ENCODE assay signal across 9 cellular contexts in the genomic region with DNA sequence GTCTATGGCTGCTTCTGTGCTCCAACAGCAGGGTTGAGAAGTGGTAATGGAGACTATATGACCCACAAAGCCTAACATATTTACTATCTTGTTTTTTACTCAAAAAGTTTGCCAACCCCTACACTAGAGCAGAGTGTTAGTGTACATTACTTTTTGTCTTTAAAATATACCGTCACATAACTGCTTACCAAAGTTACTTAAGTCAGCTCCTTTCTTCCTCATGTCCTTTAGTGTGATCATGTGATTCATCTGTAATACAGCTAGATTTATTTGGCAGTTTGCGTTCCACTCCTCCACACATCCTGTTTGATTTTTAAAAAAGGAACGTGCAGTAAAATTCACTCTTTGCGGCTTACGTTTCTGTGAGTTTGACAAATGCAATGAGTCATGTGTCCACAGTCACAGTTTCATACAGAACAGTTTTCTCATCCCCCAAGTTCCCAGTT.
DNase-seq lines count a peak whose midpoint lies in the region; ATAC-seq and TF ChIP-seq lines count a peak whose summit lies in the region.
"Had no signal": no experiment of that assay in that cellular context is flagged by ENCODE, and none has a peak within 500 bp of the region (broad histone marks: within the 10 kb centered on the region; RNA-seq: fewer than 3 reads in every experiment).

No MANE protein-coding gene starts in this region.

- TF ChIP-seq EP300 in transverse colon (IDR thresholded peaks at IDR 0.05; ENCODE audit: low read depth): no peak

- H3K4me1 ChIP-seq in transverse colon: peaks cover 0 to 20% (median 0%) of the 10 kb centered on the region in 4 donors

- no peaks in the 10 kb centered on the region for H3K9me3 Mint-ChIP-seq in endothelial cell (ENCODE audit: unreplicated experiment)

- no peak overlapping the region for H3K4me3 ChIP-seq in transverse colon

- in situ Hi-C loops in transverse colon (cut with MboI; ENCODE audit: low pct_ligation_motif_present in 1 of 4, low pct_unique_long_range_greater_than_20kb in 1 of 4, low sequenced_read_pairs in 3 of 4): no loop called here

- no peaks in the 10 kb centered on the region for H3K9me3 ChIP-seq in transverse colon

- peaks cover 2% of the 10 kb centered on the region for H3K27me3 Mint-ChIP-seq in endothelial cell (ENCODE audit: unreplicated experiment)

- no peak for TF ChIP-seq CTCF in endothelial cell (IDR thresholded peaks at IDR 0.05; ENCODE audit: unreplicated experiment)
- TF ChIP-seq CTCF in transverse colon (IDR thresholded peaks at IDR 0.05): no peak

- DNase-seq in SIG-M5 treated with dmso at 0.1 percent for 504 hours (lab: John Stamatoyannopoulos, UW; ENCODE audit: unreplicated experiment) (peak; percentile 39), SIG-M5 (lab: John Stamatoyannopoulos, UW) (no peak), OCI-M1 (lab: John Stamatoyannopoulos, UW) (peak; percentile 77), dedifferentiated amniotic fluid mesenchymal stem cell (ENCODE audit: extremely low spot score) (peak; percentile 81), pons (ENCODE audit: low spot score) (peak; percentile 43), endothelial cell (ENCODE audit: low spot score) (no peak), transverse colon (no peak)

- no peaks in the 10 kb centered on the region for H3K27me3 ChIP-seq in transverse colon

- H3K27ac ChIP-seq in transverse colon: peak overlapping the region in 2 of 4 donors; percentile 9 to 20
- H3K27ac ChIP-seq: 22Rv1 had no signal

- intact Hi-C loops in transverse colon (cut with DNase I; ENCODE audit: low total_unique reads): no loop called here

- ATAC-seq in HG02852 (IDR thresholded peaks at IDR 0.05; ENCODE audit: unreplicated experiment): peak; percentile 90

- no peaks in the 10 kb centered on the region for H3K36me3 ChIP-seq in transverse colon

- H3K36me3 Mint-ChIP-seq in endothelial cell (ENCODE audit: low read depth, unreplicated experiment): no peaks in the 10 kb centered on the region

- no peak overlapping the region for H3K4me3 Mint-ChIP-seq in endothelial cell (ENCODE audit: unreplicated experiment)

- WGBS in transverse colon (ENCODE audit: low coverage in 1 of 2), 2 donors: 28 to 31% methylated on average over 5 of the region's 5 CpGs

- H3K27ac Mint-ChIP-seq in endothelial cell (ENCODE audit: unreplicated experiment): no peak overlapping the region

- H3K4me1 Mint-ChIP-seq in endothelial cell (ENCODE audit: unreplicated experiment): no peaks in the 10 kb centered on the region

- no peak for TF ChIP-seq POLR2A in transverse colon (IDR thresholded peaks at IDR 0.05)

Comparison
In these comparisons a context has a peak if more than half of its experiments do, and no peak if none do; other contexts are left out.
1. DNase-seq: peak in SIG-M5 treated with dmso at 0.1 percent for 504 hours (single experiment), OCI-M1 (single experiment), dedifferentiated amniotic fluid mesenchymal stem cell (single experiment) and pons (single experiment); none in SIG-M5 (single experiment), endothelial cell (single experiment) and transverse colon (single experiment).